30 cellular contexts compared by ENCODE assay signal in the genomic region with DNA sequence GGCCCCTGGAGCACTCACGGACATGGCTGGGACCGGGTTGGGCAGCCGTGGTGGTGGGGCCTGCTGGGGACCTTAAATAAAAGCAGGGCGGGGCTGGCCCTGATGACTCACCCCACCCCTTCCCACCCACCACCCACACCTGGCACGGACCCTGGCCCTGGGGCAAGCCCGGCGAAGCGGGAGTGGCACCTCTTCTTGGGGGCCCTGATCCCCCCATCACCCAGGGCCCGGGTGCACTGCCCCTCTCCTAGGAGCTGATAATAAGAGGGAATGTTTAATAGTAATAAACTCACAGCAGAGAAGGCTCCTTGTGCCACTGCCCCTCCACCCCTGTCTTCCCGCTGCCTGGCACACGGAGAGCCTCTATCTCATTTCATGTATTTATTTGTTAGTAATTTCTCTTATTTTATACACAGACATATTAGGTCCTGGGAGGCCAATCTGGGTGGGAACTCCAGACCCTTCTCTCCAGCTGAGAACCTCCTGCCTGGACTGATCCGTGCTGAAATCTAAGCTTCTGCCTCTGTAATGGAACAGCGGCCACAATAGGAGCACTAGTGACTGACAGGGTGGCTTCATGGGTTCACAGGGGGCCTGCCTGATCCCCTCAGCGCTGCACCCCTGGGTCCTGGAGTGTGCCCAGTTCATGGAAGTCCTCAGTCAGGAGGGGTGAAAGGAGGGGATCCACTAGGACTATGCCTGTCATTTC. TPM values are rescaled to one million over a fixed set of nuclear protein-coding genes. Genes with fewer than 3 reads are reported as not detected.
DNase-seq lines count a peak whose midpoint lies in the region; ATAC-seq, FAIRE-seq and TF ChIP-seq lines count a peak whose summit lies in the region.
"Had no signal": no experiment of that assay in that cellular context is flagged by ENCODE, and none has a peak within 500 bp of the region (broad histone marks: within the 10 kb centered on the region; RNA-seq: fewer than 3 reads in every experiment).

TSS of gene LGALS7 (minus strand) at position 49 of the 709 bp plus-strand sequence. CDS start at position 24, 25 bp downstream.

- peaks cover 8% of the 10 kb centered on the region for H3K4me1 Mint-ChIP-seq in activated T-cell treated with anti-CD3 and anti-CD28 coated beads, Interleukin-2, amount 50 U/mL, for 24 hours (ENCODE audit: low read depth)

- no peak for FAIRE-seq in kidney (lab: Jason Lieb, UNC)
- FAIRE-seq: GM12892 had no signal

- no peak within 1 kb of the TSS for H3K9ac ChIP-seq in kidney (ENCODE audit: low read length in 2 of 2)
- H3K9ac ChIP-seq: BLaER1 treated with 17β-estradiol and CSF1 and Interleukin-3, amounts not matched to agents 10 nM and 100 nM had no signal

- H3K4me3 ChIP-seq in H7 (ENCODE audit: insufficient read depth, low read depth, low read length) (no peak within 1 kb of the TSS), Panc1 (ENCODE audit: low read depth in 2 of 2, low read length in 2 of 2) (no peak within 1 kb of the TSS), suprapubic skin (no peak within 1 kb of the TSS), kidney (ENCODE audit: low read length in 2 of 2) (no peak within 1 kb of the TSS)
- H3K4me3 ChIP-seq: BLaER1 treated with 17β-estradiol and CSF1 and Interleukin-3, amounts not matched to agents 10 nM and 100 nM; esophagus muscularis mucosa; lower lobe of right lung; testis; uterus had no signal

- intact Hi-C loops in Panc1 (cut with micrococcal nuclease; ENCODE audit: unreplicated experiment) (no loop called here), kidney (cut with DNase I) (loop anchor here (10.0 kb wide), 1 partner anchor 51 kb away; no protein-coding TSS in a partner anchor)

- no TSS peak for BruUV-seq in Panc1 (replicated peaks; lab: Mats Ljungman, UMichigan)

- no peak within 1 kb of the TSS for H3K4me3 Mint-ChIP-seq in activated T-cell treated with anti-CD3 and anti-CD28 coated beads, Interleukin-2, amount 50 U/mL, for 24 hours
- H3K4me3 Mint-ChIP-seq: activated CD8-positive, alpha-beta memory T cell treated with anti-CD3 and anti-CD28 coated beads, Interleukin-2, amount 10 ng/mL, durations not matched to agents 7 days and 5 days; dendritic cell treated with granulocyte-macrophage colony-stimulating factor and Interleukin-4, amounts not matched to agents 40 ng/mL and 50 ng/mL, for 4 days; T-helper 17 cell had no signal

- ATAC-seq in Panc1 (no peak), foreskin keratinocyte (no peak)
- ATAC-seq: activated CD8-positive, alpha-beta memory T cell treated with anti-CD3 and anti-CD28 coated beads, Interleukin-2, amount 10 ng/mL, durations not matched to agents 7 days and 5 days; lower lobe of right lung; naive thymus-derived CD8-positive, alpha-beta T cell; SK-N-SH treated with all-trans-retinoic acid at 6 μM for 48 hours; T-helper 17 cell had no signal

- POLR2A ChIA-PET in Panc1 (lab: Charles Lee): interaction anchor here (0.6 kb wide), 1 partner anchor 15 kb away, joined by 3 read pairs; the partner anchor contains the start of gene LGALS7B

- H3K27ac ChIP-seq in Panc1 (ENCODE audit: low read length) (peak within 1 kb of the TSS; percentile 3; the same call in 1 of the 2 replicates), foreskin keratinocyte (no peak within 1 kb of the TSS), suprapubic skin (peak within 1 kb of the TSS; percentile 74), kidney (ENCODE audit: low read depth in 2 of 2, low read length in 2 of 2) (no peak within 1 kb of the TSS)
- H3K27ac ChIP-seq: BLaER1 treated with 17β-estradiol and CSF1 and Interleukin-3, amounts not matched to agents 10 nM and 100 nM; esophagus muscularis mucosa; lower lobe of right lung; testis; uterus had no signal

- TF ChIP-seq POLR2A in suprapubic skin (IDR thresholded peaks at IDR 0.05): no peak

- no peaks in the 10 kb centered on the region for H3K36me3 Mint-ChIP-seq in activated T-cell treated with anti-CD3 and anti-CD28 coated beads, Interleukin-2, amount 50 U/mL, for 24 hours (ENCODE audit: low read depth)
- H3K36me3 Mint-ChIP-seq: activated CD8-positive, alpha-beta memory T cell treated with anti-CD3 and anti-CD28 coated beads, Interleukin-2, amount 10 ng/mL, durations not matched to agents 7 days and 5 days; naive thymus-derived CD8-positive, alpha-beta T cell had no signal

- H3K4me1 ChIP-seq in Panc1 (ENCODE audit: control insufficient read depth, insufficient read depth, low read length) (peaks cover 4% of the 10 kb centered on the region; the same call in 1 of the 2 replicates), foreskin keratinocyte (no peaks in the 10 kb centered on the region), suprapubic skin (peaks cover 35% of the 10 kb centered on the region), kidney (ENCODE audit: control insufficient read depth in 1 of 2, insufficient read depth in 1 of 2, low read depth in 1 of 2, low read length in 2 of 2) (peaks cover 0 to 2% of the 10 kb centered on the region in 2 donors)
- H3K4me1 ChIP-seq: uterus had no signal

- H3K27me3 Mint-ChIP-seq in activated T-cell treated with anti-CD3 and anti-CD28 coated beads, Interleukin-2, amount 50 U/mL, for 24 hours: no peaks in the 10 kb centered on the region
- H3K27me3 Mint-ChIP-seq: naive thymus-derived CD8-positive, alpha-beta T cell had no signal

- no peak within 1 kb of the TSS for H3K27ac Mint-ChIP-seq in activated T-cell treated with anti-CD3 and anti-CD28 coated beads, Interleukin-2, amount 50 U/mL, for 24 hours
- H3K27ac Mint-ChIP-seq: activated CD8-positive, alpha-beta memory T cell treated with anti-CD3 and anti-CD28 coated beads, Interleukin-2, amount 10 ng/mL, durations not matched to agents 7 days and 5 days; dendritic cell treated with granulocyte-macrophage colony-stimulating factor and Interleukin-4, amounts not matched to agents 40 ng/mL and 50 ng/mL, for 4 days; T-helper 17 cell had no signal

- H3K9me3 ChIP-seq in Panc1 (ENCODE audit: control insufficient read depth, insufficient read depth, low read depth, low read length): no peaks in the 10 kb centered on the region
- H3K9me3 ChIP-seq in suprapubic skin: no peaks in the 10 kb centered on the region
- no peaks in the 10 kb centered on the region for H3K9me3 ChIP-seq in kidney (ENCODE audit: control insufficient read depth in 1 of 2, low read length in 2 of 2)
- H3K9me3 ChIP-seq: BLaER1 treated with 17β-estradiol and CSF1 and Interleukin-3, amounts not matched to agents 10 nM and 100 nM; esophagus muscularis mucosa; lower lobe of right lung; testis; uterus had no signal

- in situ Hi-C loops in Panc1 (cut with HindIII; ENCODE audit: low pct_unique_long_range_greater_than_20kb, low sequenced_read_pairs): loop anchor here (10.0 kb wide), 1 partner anchor 161 kb away; the partner anchor contains the start of genes MRPS12 and SARS2

- H3K36me3 ChIP-seq in H7 (replicated peaks; ENCODE audit: control insufficient read depth, insufficient read depth, low read length) (no peaks in the 10 kb centered on the region), Panc1 (ENCODE audit: control insufficient read depth, insufficient read depth, low read length) (no peaks in the 10 kb centered on the region), suprapubic skin (no peaks in the 10 kb centered on the region), kidney (ENCODE audit: control insufficient read depth in 1 of 2, insufficient read depth in 2 of 2, low read length in 2 of 2) (no peaks in the 10 kb centered on the region)
- H3K36me3 ChIP-seq: BLaER1 treated with 17β-estradiol and CSF1 and Interleukin-3, amounts not matched to agents 10 nM and 100 nM; esophagus muscularis mucosa; lower lobe of right lung; uterus had no signal

- TF ChIP-seq CTCF in Panc1 (IDR thresholded peaks at IDR 0.05) (no peak), foreskin keratinocyte (conservative IDR thresholded peaks at IDR 0.05) (no peak), suprapubic skin (IDR thresholded peaks at IDR 0.05) (no peak), kidney (IDR thresholded peaks at IDR 0.05; ENCODE audit: borderline replicate concordance, extremely low read depth, insufficient read depth) (no peak)

- TF ChIP-seq EP300 in suprapubic skin (IDR thresholded peaks at IDR 0.05): no peak

- H3K27me3 ChIP-seq in H7 (ENCODE audit: control insufficient read depth, insufficient read depth, low read length): no peaks in the 10 kb centered on the region
- H3K27me3 ChIP-seq in Panc1 (ENCODE audit: control insufficient read depth, insufficient read depth, low read length): no peaks in the 10 kb centered on the region
- no peaks in the 10 kb centered on the region for H3K27me3 ChIP-seq in foreskin keratinocyte
- no peaks in the 10 kb centered on the region for H3K27me3 ChIP-seq in suprapubic skin
- H3K27me3 ChIP-seq: testis, uterus had no signal

- WGBS in suprapubic skin: 34% methylated on average over 8 of the region's 14 CpGs

- DNase-seq in H7 (peak; percentile 33), Panc1 (ENCODE audit: low read depth, low spot score) (no peak), foreskin keratinocyte (no peak), suprapubic skin (ENCODE audit: low spot score in 2 of 2) (no peak), NCI-H446 treated with DMSO at 0.1 percent for 48 hours (lab: John Stamatoyannopoulos, UW) (no peak), kidney (no peak)
- no peak for DNase-seq in activated T-cell treated with anti-CD3 and anti-CD28 coated beads, Interleukin-2, amount 50 U/mL, for 24 hours
- DNase-seq: activated CD4-positive, alpha-beta T cell treated with anti-CD3 and anti-CD28 coated beads, Interleukin-2, amount 50 U/mL, for 4 hours; activated CD8-positive, alpha-beta memory T cell treated with anti-CD3 and anti-CD28 coated beads, Interleukin-2, amount 10 ng/mL, durations not matched to agents 7 days and 5 days; activated T-cell treated with anti-CD3 and anti-CD28 coated beads, Interleukin-2, amount 50 U/mL, for 48 hours; central memory CD4-positive, alpha-beta T cell; COR-L47; DMS53; foreskin melanocyte; lower lobe of right lung; naive thymus-derived CD8-positive, alpha-beta T cell; NCI-H524 treated with DMSO at 0.1 percent for 48 hours; OCI-M1; stimulated activated naive CD4-positive, alpha-beta T cell; T-helper 17 cell; testis; uterus had no signal

- no peaks in the 10 kb centered on the region for H3K9me3 Mint-ChIP-seq in activated T-cell treated with anti-CD3 and anti-CD28 coated beads, Interleukin-2, amount 50 U/mL, for 24 hours
- H3K9me3 Mint-ChIP-seq: dendritic cell treated with granulocyte-macrophage colony-stimulating factor and Interleukin-4, amounts not matched to agents 40 ng/mL and 50 ng/mL, for 4 days; naive thymus-derived CD8-positive, alpha-beta T cell had no signal

- CTCF ChIA-PET in Panc1 (lab: Charles Lee): no interaction called here

RNA-seq across cellular contexts. Expression of gene LGALS7, which starts in this region (rescaled TPM):
- 0.37 and 1.9 TPM in 2 replicates for total RNA-seq in H7 (2014; rRNA removed; shearing (Covaris generic))
- not detected for total RNA-seq in Panc1 (2021; ENCODE audit: unreplicated experiment)
- polyA plus RNA-seq in Panc1 (2012; ENCODE audit: insufficient read length): not detected
- total RNA-seq in foreskin keratinocyte: 6.6 and 11.2 TPM in 2 replicates
- polyA plus RNA-seq in foreskin keratinocyte: 13.7 and 24.2 TPM in 2 replicates
- total RNA-seq in suprapubic skin: 1,000 to 10,000 TPM in 1 of 4 donors, 100 to 1,000 TPM in 2, 10 to 100 TPM in 1; 51.3 to 1,491 (median 446) TPM
- total RNA-seq in kidney: 1.3 TPM
- polyA plus RNA-seq in kidney (ENCODE audit: insufficient read depth, low read depth, low replicate concordance): not detected
- total RNA-seq: activated CD8-positive, alpha-beta memory T cell treated with anti-CD3 and anti-CD28 coated beads, Interleukin-2, amount 10 ng/mL, durations not matched to agents 7 days and 5 days; esophagus muscularis mucosa; lower lobe of right lung; mononuclear cell; naive thymus-derived CD8-positive, alpha-beta T cell; omental fat pad; renal cortical epithelial cell; T-helper 17 cell; testis had no signal
- polyA plus RNA-seq: naive thymus-derived CD8-positive, alpha-beta T cell had no signal

Comparison
In these comparisons a context has a peak if more than half of its experiments do, and no peak if none do; other contexts are left out.
1. RNA of gene LGALS7 (polyA plus RNA-seq): 13.7 to 24.2 TPM in foreskin keratinocyte; not detected in kidney (single experiment); every median in the first group is over 10 times any median in the second.
2. H3K27ac ChIP-seq: peak in Panc1 (single experiment) and suprapubic skin (single experiment); none in foreskin keratinocyte (single experiment) and kidney (0 of 2).